9 cellular contexts compared by ENCODE assay signal in the genomic region with DNA sequence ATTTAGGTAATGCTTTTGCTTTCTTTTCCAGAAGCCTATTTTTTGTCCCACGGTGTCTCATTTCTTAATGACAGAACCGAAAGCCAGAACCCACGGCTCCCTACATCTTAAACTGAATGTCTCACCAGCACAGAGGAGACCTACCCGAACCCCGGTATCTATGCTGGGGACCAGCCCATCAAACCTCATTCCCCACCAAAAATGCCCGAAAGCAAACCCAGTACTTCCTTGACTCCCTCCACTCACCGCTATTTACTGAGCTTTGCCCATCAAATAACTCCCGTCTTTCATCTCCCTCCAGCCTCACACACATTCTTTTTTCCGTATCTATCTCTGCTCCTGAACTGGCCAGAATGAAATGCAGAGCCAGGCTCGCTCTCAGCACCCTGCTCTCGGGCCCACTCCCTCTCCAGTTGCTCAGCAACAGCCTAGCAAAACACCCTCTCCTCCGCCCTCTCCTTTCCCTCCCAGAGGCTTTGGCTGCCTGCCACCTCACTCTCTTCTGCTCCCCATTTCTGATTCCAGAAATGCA. TPM values are rescaled to one million over a fixed set of nuclear protein-coding genes. Genes with fewer than 3 reads are reported as not detected.
DNase-seq lines count a peak whose midpoint lies in the region; ATAC-seq and TF ChIP-seq lines count a peak whose summit lies in the region.
"Had no signal": no experiment of that assay in that cellular context is flagged by ENCODE, and none has a peak within 500 bp of the region (broad histone marks: within the 10 kb centered on the region; RNA-seq: fewer than 3 reads in every experiment).

No MANE protein-coding gene starts in this region.

- H3K36me3 ChIP-seq in muscle layer of duodenum (ENCODE audit: control insufficient read depth in 1 of 2, insufficient read depth in 2 of 2, low read length in 2 of 2) (peaks cover 0 to 13% of the 10 kb centered on the region in 2 donors), vagina (peaks cover 0 to 15% of the 10 kb centered on the region in 2 donors)
- H3K36me3 ChIP-seq: right lobe of liver had no signal

- no peaks in the 10 kb centered on the region for H3K36me3 Mint-ChIP-seq in WTC11

- H3K4me3 ChIP-seq in fibroblast of mammary gland (ENCODE audit: control insufficient read depth, low read depth, low read length): peak overlapping the region; percentile 7
- peak overlapping the region; percentile 62 to 75 for H3K4me3 ChIP-seq in muscle layer of duodenum (ENCODE audit: low read depth in 1 of 2, low read length in 2 of 2)
- H3K4me3 ChIP-seq in vagina: peak overlapping the region; percentile 68 to 88
- H3K4me3 ChIP-seq: right lobe of liver had no signal

- ATAC-seq in WTC11 (peak; percentile 6), HG03469 (IDR thresholded peaks at IDR 0.05; ENCODE audit: unreplicated experiment) (no peak)

- H3K9me3 ChIP-seq in muscle layer of duodenum (ENCODE audit: control insufficient read depth in 1 of 2, low read length in 2 of 2) (no peaks in the 10 kb centered on the region), vagina (no peaks in the 10 kb centered on the region)
- H3K9me3 ChIP-seq: right lobe of liver had no signal

- H3K27ac Mint-ChIP-seq in WTC11: no peak overlapping the region; the same call in 1 of the 2 replicates

- H3K27ac ChIP-seq in muscle layer of duodenum (ENCODE audit: low read length): peak overlapping the region; percentile 92
- peak overlapping the region; percentile 90 for H3K27ac ChIP-seq in vagina
- H3K27ac ChIP-seq: right lobe of liver had no signal

- H3K4me3 Mint-ChIP-seq in WTC11: peak overlapping the region; percentile 61

- H3K27me3 ChIP-seq in muscle layer of duodenum (ENCODE audit: low read depth, low read length) (peaks cover 16% of the 10 kb centered on the region), vagina (no peaks in the 10 kb centered on the region)

- peak in 1 of 2 donors; percentile 10 for TF ChIP-seq POLR2A in vagina (IDR thresholded peaks at IDR 0.05)

- intact Hi-C loops in vagina (cut with DNase I): loop anchor here (5.0 to 10.0 kb wide), 4 partner anchors 296 to 1064 kb away; no protein-coding TSS in a partner anchor

- peaks cover 47% of the 10 kb centered on the region for H3K27me3 Mint-ChIP-seq in WTC11 (ENCODE audit: low read depth)

- CTCF ChIA-PET in WTC11 (lab: Charles Lee): interaction anchor here (0.6 kb wide), 1 partner anchor 1377 kb away, joined by 3 read pairs; no protein-coding TSS in a partner anchor

- POLR2A ChIA-PET in WTC11 (lab: Charles Lee): interaction anchor here (0.6 to 0.7 kb wide), 4 partner anchors 79 to 405 kb away, joined by 4 to 6 read pairs (median 4); no protein-coding TSS in a partner anchor

- H3K4me1 ChIP-seq in muscle layer of duodenum (ENCODE audit: control insufficient read depth in 1 of 2, insufficient read depth in 2 of 2, low read length in 2 of 2): peaks cover 0 to 61% of the 10 kb centered on the region in 2 donors
- H3K4me1 ChIP-seq in vagina: peaks cover 58% of the 10 kb centered on the region

- H3K9me3 Mint-ChIP-seq in WTC11: no peaks in the 10 kb centered on the region

- H3K4me1 Mint-ChIP-seq in WTC11: peaks cover 45% of the 10 kb centered on the region

- DNase-seq in DMS79 treated with DMSO at 0.1 percent for 48 hours (lab: John Stamatoyannopoulos, UW) (peak; percentile 94), NCI-H146 (lab: John Stamatoyannopoulos, UW) (peak; percentile 72), WTC11 (ENCODE audit: low spot score) (peak; percentile 57), fibroblast of mammary gland (ENCODE audit: low read depth) (peak; percentile 28), vagina (ENCODE audit: extremely low spot score in 2 of 2) (no peak), AML-193 (lab: John Stamatoyannopoulos, UW) (no peak)

- TF ChIP-seq CTCF in WTC11 (IDR thresholded peaks at IDR 0.05): no peak
- no peak for TF ChIP-seq CTCF in fibroblast of mammary gland (conservative IDR thresholded peaks at IDR 0.05; ENCODE audit: control insufficient read depth, insufficient read depth, low read depth, low read length)
- TF ChIP-seq CTCF in vagina (IDR thresholded peaks at IDR 0.05): no peak

TF ChIP-seq in WTC11, 78 proteins besides CTCF, POLR2A, EP300 and RAD21:
- TF ChIP-seq SOX15 (CRISPR knock-in tag; IDR thresholded peaks at IDR 0.05) (no peak), GABPB1 (CRISPR knock-in tag; IDR thresholded peaks at IDR 0.05) (no peak), NR1H2 (CRISPR knock-in tag; IDR thresholded peaks at IDR 0.05) (no peak), EMX1 (CRISPR knock-in tag; IDR thresholded peaks at IDR 0.05) (no peak), JUN (CRISPR knock-in tag; IDR thresholded peaks at IDR 0.05) (no peak), NFE2L1 (CRISPR knock-in tag; IDR thresholded peaks at IDR 0.05) (no peak), MXD4 (CRISPR knock-in tag; IDR thresholded peaks at IDR 0.05; ENCODE audit: borderline replicate concordance) (no peak), ZNF423 (CRISPR knock-in tag; IDR thresholded peaks at IDR 0.05) (no peak), ZNF121 (CRISPR knock-in tag; IDR thresholded peaks at IDR 0.05) (no peak), ZNF671 (CRISPR knock-in tag; IDR thresholded peaks at IDR 0.05) (no peak), SP1 (CRISPR knock-in tag; conservative IDR thresholded peaks at IDR 0.05) (no peak)
- TF ChIP-seq, protein P1, sequence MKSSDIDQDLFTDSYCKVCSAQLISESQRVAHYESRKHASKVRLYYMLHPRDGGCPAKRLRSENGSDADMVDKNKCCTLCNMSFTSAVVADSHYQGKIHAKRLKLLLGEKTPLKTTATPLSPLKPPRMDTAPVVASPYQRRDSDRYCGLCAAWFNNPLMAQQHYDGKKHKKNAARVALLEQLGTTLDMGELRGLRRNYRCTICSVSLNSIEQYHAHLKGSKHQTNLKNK (CRISPR knock-in tag; IDR thresholded peaks at IDR 0.05): no peak

RNA-seq across cellular contexts. Expression of gene IGFBP5, which starts 4.1 kb away (rescaled TPM):
- total RNA-seq in WTC11 (2021) (5.3 to 12.5 TPM (median 6.4 TPM) in 3 replicates), vagina (1,041 TPM)

RNA-seq across cellular contexts. Expression of gene IGFBP2, which starts 58.1 kb away (rescaled TPM):
- total RNA-seq in WTC11 (2021) (514 to 873 TPM (median 854 TPM) in 3 replicates), vagina (82.7 TPM)

Comparison
In these comparisons a context has a peak if more than half of its experiments do, and no peak if none do; other contexts are left out.
1. DNase-seq: peak in DMS79 treated with DMSO at 0.1 percent for 48 hours (single experiment), NCI-H146 (single experiment), WTC11 (single experiment) and fibroblast of mammary gland (single experiment); none in vagina (0 of 2) and AML-193 (0 of 2).
2. H3K4me3 ChIP-seq: peak in every context shown above with its lines; median percentile 78 in vagina; 68 in muscle layer of duodenum; 7 in fibroblast of mammary gland.
3. RNA of gene IGFBP5, which starts 4.1 kb away (total RNA-seq): 1,041 TPM in vagina (single experiment); 5.3 to 12.5 TPM in WTC11; every median in the first group is over 10 times any median in the second.